ENCODE assay signal across 12 cellular contexts in genomic region chr9:92506184-92506857, GRCh38. TPM values are rescaled to one million over a fixed set of nuclear protein-coding genes. Genes with fewer than 3 reads are reported as not detected.
DNase-seq lines count a peak whose midpoint lies in the region; ATAC-seq and TF ChIP-seq lines count a peak whose summit lies in the region.
"Had no signal": no experiment of that assay in that cellular context is flagged by ENCODE, and none has a peak within 500 bp of the region (broad histone marks: within the 10 kb centered on the region; RNA-seq: fewer than 3 reads in every experiment).

No MANE protein-coding gene starts in this region.

- ATAC-seq in GM18870 (IDR thresholded peaks at IDR 0.05; ENCODE audit: unreplicated experiment): no peak
- ATAC-seq in stimulated activated naive CD8-positive, alpha-beta T cell treated with anti-CD3 and anti-CD28 coated beads, Interleukin-15, amount 100 ng/mL, for 72 hours: no peak

- H3K4me3 Mint-ChIP-seq in stimulated activated naive CD8-positive, alpha-beta T cell treated with anti-CD3 and anti-CD28 coated beads, Interleukin-15, amount 100 ng/mL, for 72 hours: no peak overlapping the region

- no peak overlapping the region for H3K27ac Mint-ChIP-seq in stimulated activated naive CD8-positive, alpha-beta T cell treated with anti-CD3 and anti-CD28 coated beads, Interleukin-15, amount 100 ng/mL, for 72 hours

- peaks cover 5% of the 10 kb centered on the region for H3K4me1 Mint-ChIP-seq in stimulated activated naive CD8-positive, alpha-beta T cell treated with anti-CD3 and anti-CD28 coated beads, Interleukin-15, amount 100 ng/mL, for 72 hours

- H3K27me3 ChIP-seq in MG63 (no peaks in the 10 kb centered on the region), vagina (no peaks in the 10 kb centered on the region)

- no peak for TF ChIP-seq CTCF in vagina (IDR thresholded peaks at IDR 0.05)

- H3K27me3 Mint-ChIP-seq in stimulated activated naive CD8-positive, alpha-beta T cell treated with anti-CD3 and anti-CD28 coated beads, Interleukin-15, amount 100 ng/mL, for 72 hours: no peaks in the 10 kb centered on the region

- intact Hi-C loops in vagina (cut with DNase I): loop anchor here (10.0 kb wide), 1 partner anchor 128 kb away; no protein-coding TSS in a partner anchor

- H3K36me3 ChIP-seq in MG63 (no peaks in the 10 kb centered on the region), vagina (no peaks in the 10 kb centered on the region)

- peak; percentile 89 for DNase-seq in MG63
- DNase-seq in epidermal melanocyte (ENCODE audit: insufficient read length, low spot score): peak; percentile 26
- peak; percentile 30 for DNase-seq in middle frontal gyrus (ENCODE audit: extremely low spot score, low spot score)
- DNase-seq in vagina (ENCODE audit: extremely low spot score in 2 of 2): no peak
- no peak for DNase-seq in stimulated activated naive CD8-positive, alpha-beta T cell treated with anti-CD3 and anti-CD28 coated beads, Interleukin-15, amount 100 ng/mL, for 72 hours
- no peak for DNase-seq in stimulated activated CD4-positive, alpha-beta T cell treated with anti-CD3 and anti-CD28 coated beads, Interleukin-15, amount 100 ng/mL, for 24 hours
- DNase-seq in NCI-H146 (lab: John Stamatoyannopoulos, UW): no peak
- DNase-seq: activated naive CD4-positive, alpha-beta T cell; NCI-H1417; stimulated activated CD4-positive, alpha-beta T cell treated with anti-CD3 and anti-CD28 coated beads, Interleukin-4, amount 100 ng/mL, for 4 hours; T-helper 9 cell had no signal

- no peak for TF ChIP-seq POLR2A in vagina (IDR thresholded peaks at IDR 0.05)

- H3K4me3 ChIP-seq in MG63 (no peak overlapping the region), vagina (no peak overlapping the region)

- H3K27ac ChIP-seq in vagina: peak overlapping the region; percentile 66

- no peaks in the 10 kb centered on the region for H3K9me3 Mint-ChIP-seq in stimulated activated naive CD8-positive, alpha-beta T cell treated with anti-CD3 and anti-CD28 coated beads, Interleukin-15, amount 100 ng/mL, for 72 hours

- H3K4me1 ChIP-seq in vagina: peaks cover 56% of the 10 kb centered on the region

- H3K9me3 ChIP-seq in MG63 (no peaks in the 10 kb centered on the region), vagina (no peaks in the 10 kb centered on the region)

RNA-seq across cellular contexts. Expression of gene ASPN, which starts 24.0 kb away (rescaled TPM):
- not detected in 2 replicates for total RNA-seq in MG63 (2014; rRNA removed; shearing (Covaris generic); ENCODE audit: low replicate concordance)
- total RNA-seq in vagina: 2.9 TPM

RNA-seq across cellular contexts. Expression of gene ECM2, which starts 29.5 kb away (rescaled TPM):
- total RNA-seq in MG63 (2014; rRNA removed; shearing (Covaris generic); ENCODE audit: low replicate concordance): 0.95 TPM in 1 of 2 replicates, not detected in the other
- 10.8 TPM for total RNA-seq in vagina

Comparison
In these comparisons a context has a peak if more than half of its experiments do, and no peak if none do; other contexts are left out.
1. DNase-seq: peak in MG63 (single experiment), epidermal melanocyte (single experiment) and middle frontal gyrus (single experiment); none in vagina (0 of 2), stimulated activated naive CD8-positive, alpha-beta T cell treated with anti-CD3 and anti-CD28 coated beads, Interleukin-15, amount 100 ng/mL, for 72 hours (0 of 2), stimulated activated CD4-positive, alpha-beta T cell treated with anti-CD3 and anti-CD28 coated beads, Interleukin-15, amount 100 ng/mL, for 24 hours (single experiment) and NCI-H146 (single experiment).